Comparison of ENCODE assay signal across 8 cellular contexts in the genomic region with DNA sequence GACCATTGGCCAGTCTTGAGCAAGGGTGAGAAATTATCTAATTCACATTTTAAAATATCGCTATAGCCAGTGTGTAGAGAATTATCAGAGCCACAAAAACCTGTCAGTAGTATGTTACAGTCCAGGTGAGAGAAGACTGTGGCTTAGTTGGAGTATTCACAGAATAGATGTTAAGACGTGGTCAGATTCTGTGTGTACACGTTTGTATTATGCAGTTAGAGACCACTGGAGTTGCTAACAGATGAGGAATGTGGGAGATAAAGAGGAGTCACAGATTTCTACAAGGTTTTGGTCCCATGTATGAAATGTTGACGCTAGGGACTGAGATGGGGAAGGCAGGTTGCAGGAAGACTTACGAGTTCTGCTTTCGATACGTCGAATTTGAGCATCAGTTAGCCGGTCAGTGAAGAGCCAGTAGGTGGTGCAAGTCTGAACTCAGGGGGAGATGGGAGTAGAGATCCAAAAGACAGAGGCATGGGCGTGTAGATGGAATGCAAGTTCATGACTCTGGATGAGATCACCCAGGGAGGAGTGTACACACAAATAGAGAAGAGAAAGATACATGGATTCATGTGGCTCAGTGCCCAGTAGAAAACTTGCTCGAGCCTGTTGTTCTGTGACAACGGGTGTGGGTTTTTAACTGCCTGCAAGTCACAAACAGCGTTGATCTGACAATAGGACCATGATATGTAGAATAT.
DNase-seq lines count a peak whose midpoint lies in the region; ATAC-seq and TF ChIP-seq lines count a peak whose summit lies in the region.

No MANE protein-coding gene starts in this region.

- CTCF ChIA-PET in GM10248 (lab: Yijun Ruan, JAX), result no interaction called here

- H3K4me3 ChIP-seq in gastroesophageal sphincter, result no peak overlapping the region
- no peak overlapping the region for H3K4me3 ChIP-seq in stomach

- intact Hi-C loops in sciatic nerve (cut with DNase I) (no loop called here), stomach (cut with DNase I; ENCODE audit: low total_unique reads) (no loop called here)

- 58 to 60% methylated on average over 13 of the region's 13 CpGs for WGBS in gastroesophageal sphincter (ENCODE audit: low coverage in 1 of 2), 2 donors
- 68 to 71% (median 70%) methylated on average over 13 of the region's 13 CpGs for WGBS in stomach, 5 donors

- no peaks in the 10 kb centered on the region for H3K27me3 ChIP-seq in gastroesophageal sphincter
- H3K27me3 ChIP-seq in stomach, result no peaks in the 10 kb centered on the region

- DNase-seq in H4 (ENCODE audit: low spot score) (peak; percentile 80), SHP77 (lab: John Stamatoyannopoulos, UW) (peak; percentile 30 to 57), sciatic nerve (ENCODE audit: low spot score) (peak; percentile 65), GM10248 (ENCODE audit: extremely low spot score) (no peak), stomach (no peak)
- DNase-seq in stimulated activated CD4-positive, alpha-beta T cell treated with anti-CD3 and anti-CD28 coated beads, Interleukin-15, amount 100 ng/mL, for 24 hours, result no peak

- H3K4me1 ChIP-seq in gastroesophageal sphincter, result no peaks in the 10 kb centered on the region
- peaks cover 0 to 9% (median 0%) of the 10 kb centered on the region in 4 donors for H3K4me1 ChIP-seq in stomach

- POLR2A ChIA-PET in GM10248 (lab: Yijun Ruan, JAX), result no interaction called here

- peak in 1 of 4 experiments; percentile 36 for TF ChIP-seq CTCF in gastroesophageal sphincter (IDR thresholded peaks at IDR 0.05)
- TF ChIP-seq CTCF in GM10248 (IDR thresholded peaks at IDR 0.05; ENCODE audit: control extremely low read depth, extremely low read depth, low read depth, missing control alignments), result no peak
- no peak for TF ChIP-seq CTCF in stomach (IDR thresholded peaks at IDR 0.05)

- TF ChIP-seq POLR2A in gastroesophageal sphincter (IDR thresholded peaks at IDR 0.05) (no peak), stomach (IDR thresholded peaks at IDR 0.05) (no peak)

- ATAC-seq in gastroesophageal sphincter (peak; percentile 92), sciatic nerve (peak; percentile 97), GM19452 (IDR thresholded peaks at IDR 0.05; ENCODE audit: unreplicated experiment) (no peak)

- TF ChIP-seq EP300 in gastroesophageal sphincter (IDR thresholded peaks at IDR 0.05) (no peak), stomach (IDR thresholded peaks at IDR 0.05) (no peak)

- H3K27ac ChIP-seq in gastroesophageal sphincter (peak overlapping the region in 1 of 4 donors; percentile 29), stomach (no peak overlapping the region)

- H3K9me3 ChIP-seq in gastroesophageal sphincter (no peaks in the 10 kb centered on the region), stomach (no peaks in the 10 kb centered on the region)

- no peaks in the 10 kb centered on the region for H3K36me3 ChIP-seq in gastroesophageal sphincter
- H3K36me3 ChIP-seq in stomach, result no peaks in the 10 kb centered on the region

Comparison
In these comparisons a context has a peak if more than half of its experiments do, and no peak if none do; other contexts are left out.
1. DNase-seq: peak in H4 (single experiment), SHP77 (2 of 2) and sciatic nerve (single experiment); none in stimulated activated CD4-positive, alpha-beta T cell treated with anti-CD3 and anti-CD28 coated beads, Interleukin-15, amount 100 ng/mL, for 24 hours (single experiment), GM10248 (single experiment) and stomach (single experiment).